ENCODE assay signal across 31 cellular contexts in the genomic region with DNA sequence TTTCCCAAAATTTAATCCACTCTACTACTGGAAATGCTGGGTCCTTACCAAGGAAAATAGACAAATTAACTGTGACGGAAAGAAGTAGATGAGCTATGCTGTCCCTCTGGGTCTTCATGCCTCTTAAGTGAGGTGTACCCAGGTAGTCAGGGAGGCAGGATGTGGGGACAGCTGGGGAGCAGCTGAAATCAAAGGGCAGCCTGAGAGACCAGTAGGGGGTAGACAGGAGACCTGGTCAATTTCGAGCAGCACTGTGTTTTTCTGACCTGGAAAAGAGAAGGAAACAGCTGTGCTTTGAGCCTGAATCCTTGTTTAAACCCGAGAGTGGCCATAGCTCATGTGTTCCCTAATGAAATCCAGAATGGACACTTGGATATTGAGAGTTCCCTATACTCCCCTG.
"Had no signal": no experiment of that assay in that cellular context is flagged by ENCODE, and none has a peak within 500 bp of the region (broad histone marks: within the 10 kb centered on the region; RNA-seq: fewer than 3 reads in every experiment).

No MANE protein-coding gene starts in this region.

- H3K4me1 Mint-ChIP-seq: activated CD8-positive, alpha-beta memory T cell treated with anti-CD3 and anti-CD28 coated beads, Interleukin-2, amount 10 ng/mL, durations not matched to agents 7 days and 5 days; T-helper 17 cell had no signal

- H3K4me3 Mint-ChIP-seq: activated CD8-positive, alpha-beta memory T cell treated with anti-CD3 and anti-CD28 coated beads, Interleukin-2, amount 10 ng/mL, durations not matched to agents 7 days and 5 days; activated CD8-positive, alpha-beta T cell treated with anti-CD3 and anti-CD28 coated beads, Interleukin-2, amount 10 ng/mL, durations not matched to agents 7 days and 5 days; natural killer cell treated with Interleukin-12 subunit alpha and Interleukin-12 subunit beta and Interleukin-15 and Interleukin-18, amount 100 ng/mL, for 72 hours; T-helper 17 cell had no signal

- H3K9me3 ChIP-seq: body of pancreas, colonic mucosa, lower lobe of right lung, mucosa of descending colon, pancreas, prostate gland, thoracic aorta had no signal

- DNase-seq: activated CD4-positive, alpha-beta T cell treated with anti-CD3 and anti-CD28 coated beads for 1 hour; activated CD4-positive, alpha-beta T cell treated with anti-CD3 and anti-CD28 coated beads, Interleukin-2, amount 50 U/mL, for 1 hour; activated CD8-positive, alpha-beta memory T cell treated with anti-CD3 and anti-CD28 coated beads, Interleukin-2, amount 10 ng/mL, durations not matched to agents 7 days and 5 days; activated CD8-positive, alpha-beta T cell treated with anti-CD3 and anti-CD28 coated beads, Interleukin-2, amount 10 ng/mL, durations not matched to agents 7 days and 5 days; activated T-cell treated with anti-CD3 and anti-CD28 coated beads, Interleukin-2, amount 50 U/mL, for 48 hours; body of pancreas; colonic mucosa; effector memory CD4-positive, alpha-beta T cell; foreskin fibroblast; head of caudate nucleus; hypothalamus; left lung; lower lobe of right lung; mesenchymal stem cell; mucosa of descending colon; pancreas; retina; stimulated activated CD4-positive, alpha-beta T cell treated with anti-CD3 and anti-CD28 coated beads, Interleukin-12 subunit alpha, Interleukin-12 subunit beta, amount 100 ng/mL, for 4 hours; stimulated activated CD4-positive, alpha-beta T cell treated with anti-CD3 and anti-CD28 coated beads, Interleukin-4, amount 100 ng/mL, for 1 hour; stimulated activated naive CD8-positive, alpha-beta T cell treated with anti-CD3 and anti-CD28 coated beads, Interleukin-15, Interleukin-2, amounts not matched to agents 100 U/mL and 50 U/mL, for 24 hours; T-helper 17 cell; T1000; trophoblast cell; WERI-Rb-1 had no signal

- ATAC-seq: activated CD8-positive, alpha-beta memory T cell treated with anti-CD3 and anti-CD28 coated beads, Interleukin-2, amount 10 ng/mL, durations not matched to agents 7 days and 5 days; activated CD8-positive, alpha-beta T cell treated with anti-CD3 and anti-CD28 coated beads, Interleukin-2, amount 10 ng/mL, durations not matched to agents 7 days and 5 days; activated naive CD4-positive, alpha-beta T cell treated with anti-CD3 and anti-CD28 coated beads, Interleukin-2, amount 50 U/mL, for 72 hours; body of pancreas; left lung; lower lobe of right lung; mucosa of descending colon; natural killer cell treated with Interleukin-12 subunit alpha and Interleukin-12 subunit beta and Interleukin-15 and Interleukin-18, amount 100 ng/mL, for 72 hours; pancreas; sciatic nerve; stimulated activated naive CD8-positive, alpha-beta T cell treated with anti-CD3 and anti-CD28 coated beads, Interleukin-15, Interleukin-2, amounts not matched to agents 100 U/mL and 50 U/mL, for 24 hours; T-helper 17 cell had no signal

- H3K4me1 ChIP-seq: body of pancreas, colonic mucosa, left lung, lower lobe of right lung, pancreas, prostate gland had no signal

- H3K4me3 ChIP-seq: body of pancreas, colonic mucosa, left lung, lower lobe of right lung, mucosa of descending colon, pancreas, prostate gland, skin epidermis, thoracic aorta had no signal

- H3K36me3 ChIP-seq: colonic mucosa, left lung, lower lobe of right lung, pancreas, prostate gland, thoracic aorta, WERI-Rb-1 had no signal

- H3K9me3 Mint-ChIP-seq: activated naive CD4-positive, alpha-beta T cell treated with anti-CD3 and anti-CD28 coated beads, Interleukin-2, amount 50 U/mL, for 72 hours; activated T-helper 2 cell treated with anti-CD3 and anti-CD28 coated beads, Interferon-gamma antibody, Interleukin-2, Interleukin-4, amounts not matched to agents 10 μg/mL and 5 μg/mL and 100 μg/mL, durations not matched to agents 14 hours and 24 hours and 36 hours; natural killer cell treated with Interleukin-12 subunit alpha and Interleukin-12 subunit beta and Interleukin-15 and Interleukin-18, amount 100 ng/mL, for 72 hours had no signal

- H3K27ac ChIP-seq: body of pancreas, colonic mucosa, left lung, lower lobe of right lung, pancreas, prostate gland, skin epidermis, thoracic aorta, WERI-Rb-1 had no signal

- H3K27me3 ChIP-seq: colonic mucosa, left lung, pancreas had no signal

- H3K27me3 Mint-ChIP-seq: activated CD8-positive, alpha-beta memory T cell treated with anti-CD3 and anti-CD28 coated beads, Interleukin-2, amount 10 ng/mL, durations not matched to agents 7 days and 5 days; natural killer cell treated with Interleukin-12 subunit alpha and Interleukin-12 subunit beta and Interleukin-15 and Interleukin-18, amount 100 ng/mL, for 72 hours; T-helper 17 cell had no signal

- H3K36me3 Mint-ChIP-seq: activated CD8-positive, alpha-beta memory T cell treated with anti-CD3 and anti-CD28 coated beads, Interleukin-2, amount 10 ng/mL, durations not matched to agents 7 days and 5 days; activated naive CD4-positive, alpha-beta T cell treated with anti-CD3 and anti-CD28 coated beads, Interleukin-2, amount 50 U/mL, for 72 hours; natural killer cell treated with Interleukin-12 subunit alpha and Interleukin-12 subunit beta and Interleukin-15 and Interleukin-18, amount 100 ng/mL, for 72 hours had no signal

- H3K27ac Mint-ChIP-seq: activated CD8-positive, alpha-beta memory T cell treated with anti-CD3 and anti-CD28 coated beads, Interleukin-2, amount 10 ng/mL, durations not matched to agents 7 days and 5 days; activated CD8-positive, alpha-beta T cell treated with anti-CD3 and anti-CD28 coated beads, Interleukin-2, amount 10 ng/mL, durations not matched to agents 7 days and 5 days; activated naive CD4-positive, alpha-beta T cell treated with anti-CD3 and anti-CD28 coated beads, Interleukin-2, amount 50 U/mL, for 72 hours; activated T-helper 2 cell treated with anti-CD3 and anti-CD28 coated beads, Interferon-gamma antibody, Interleukin-2, Interleukin-4, amounts not matched to agents 10 μg/mL and 5 μg/mL and 100 μg/mL, durations not matched to agents 14 hours and 24 hours and 36 hours; natural killer cell treated with Interleukin-12 subunit alpha and Interleukin-12 subunit beta and Interleukin-15 and Interleukin-18, amount 100 ng/mL, for 72 hours; T-helper 17 cell had no signal
